9 cellular contexts compared by ENCODE assay signal in genomic region chr20:62360854-62361798, GRCh38. TPM values are rescaled to one million over a fixed set of nuclear protein-coding genes. Genes with fewer than 3 reads are reported as not detected.
A peak's percentile ranks its signal among the peaks of the same experiment; 100 is the strongest.
DNase-seq lines count a peak whose midpoint lies in the region; ATAC-seq and TF ChIP-seq lines count a peak whose summit lies in the region.
"Had no signal": no experiment of that assay in that cellular context is flagged by ENCODE, and none has a peak within 500 bp of the region (broad histone marks: within the 10 kb centered on the region; RNA-seq: fewer than 3 reads in every experiment).

No MANE protein-coding gene starts in this region.

- no peak overlapping the region for H2AFZ ChIP-seq in mammary epithelial cell (ENCODE audit: low read depth, low read length)

- peak overlapping the region; percentile 73 for H3K9ac ChIP-seq in HUES6 (ENCODE audit: low read length)
- H3K9ac ChIP-seq in mammary epithelial cell (ENCODE audit: insufficient read depth, low read length) = no peak overlapping the region
- peak overlapping the region in 1 of 2 donors; percentile 15 for H3K9ac ChIP-seq in stomach smooth muscle (ENCODE audit: low read length in 2 of 2)

- no peak for DNase-seq in mammary epithelial cell
- DNase-seq in left kidney (ENCODE audit: low read depth, low spot score) = peak; percentile 42
- no peak for DNase-seq in amygdala (lab: John Stamatoyannopoulos, UW)
- no peak for DNase-seq in activated effector memory CD4-positive, alpha-beta T cell treated with anti-CD3 and anti-CD28 coated beads, Interleukin-2, amount 50 U/mL, for 16 hours
- DNase-seq in nucleus accumbens (lab: John Stamatoyannopoulos, UW) = no peak
- DNase-seq: NCI-H510A had no signal

- in situ Hi-C loops in mammary epithelial cell (cut with MboI; ENCODE audit: low sequenced_read_pairs in 2 of 2) = no loop called here

- peaks cover 96% of the 10 kb centered on the region for H3K79me2 ChIP-seq in mammary epithelial cell (ENCODE audit: insufficient read depth, low read length)

- H3K4me1 ChIP-seq in HUES6 (ENCODE audit: control insufficient read depth, insufficient read depth, low read length) (peaks cover 88% of the 10 kb centered on the region), mammary epithelial cell (ENCODE audit: insufficient read depth, low read length) (peaks cover 88% of the 10 kb centered on the region), stomach smooth muscle (ENCODE audit: control insufficient read depth, insufficient read depth, low read length) (peaks cover 96% of the 10 kb centered on the region)

- H3K27ac ChIP-seq in HUES6 (ENCODE audit: low read depth, low read length) = peak overlapping the region; percentile 96
- no peak overlapping the region for H3K27ac ChIP-seq in mammary epithelial cell (ENCODE audit: insufficient read depth, low read depth, low read length)
- peak overlapping the region; percentile 87 for H3K27ac ChIP-seq in stomach smooth muscle (ENCODE audit: low read length)

- CTCF ChIA-PET in mammary epithelial cell (lab: Charles Lee; ENCODE audit: low non-redundant PET) = no interaction called here

- 71% methylated on average over 17 of the region's 25 CpGs for WGBS in mammary epithelial cell (ENCODE audit: low coverage, missing lambda C conversion rate)

- intact Hi-C loops in mammary epithelial cell (cut with micrococcal nuclease) = no loop called here

- H3K9me3 ChIP-seq in HUES6 (ENCODE audit: control insufficient read depth, insufficient read depth, low read depth, low read length) = no peaks in the 10 kb centered on the region
- H3K9me3 ChIP-seq in mammary epithelial cell (replicated peaks; ENCODE audit: insufficient read depth, low read length) = no peaks in the 10 kb centered on the region
- no peaks in the 10 kb centered on the region for H3K9me3 ChIP-seq in stomach smooth muscle (ENCODE audit: control insufficient read depth in 2 of 2, low read length in 2 of 2)

- H3K36me3 ChIP-seq in HUES6 (ENCODE audit: control insufficient read depth, insufficient read depth, low read length) = peaks cover 21% of the 10 kb centered on the region
- H3K36me3 ChIP-seq in mammary epithelial cell (ENCODE audit: insufficient read depth, low read length) = no peaks in the 10 kb centered on the region
- peaks cover 4% of the 10 kb centered on the region in 2 donors for H3K36me3 ChIP-seq in stomach smooth muscle (ENCODE audit: control insufficient read depth in 2 of 2, insufficient read depth in 2 of 2, low read length in 2 of 2)

- peak overlapping the region; percentile 23; the same call in 1 of the 2 replicates for H3K4me3 ChIP-seq in HUES6 (ENCODE audit: low read depth, low read length)
- no peak overlapping the region for H3K4me3 ChIP-seq in mammary epithelial cell (replicated peaks in 1 of 3; ENCODE audit: insufficient read depth in 1 of 3, low read depth in 2 of 3, low read length in 3 of 3)
- H3K4me3 ChIP-seq in stomach smooth muscle (ENCODE audit: low read length in 2 of 2) = peak overlapping the region in 1 of 2 donors; percentile 35

- no peak for ATAC-seq in HG02938 (IDR thresholded peaks at IDR 0.05; ENCODE audit: unreplicated experiment)

- H3K27me3 ChIP-seq in HUES6 (ENCODE audit: control insufficient read depth, insufficient read depth, low read length) (no peaks in the 10 kb centered on the region), mammary epithelial cell (ENCODE audit: insufficient read depth, low read length) (no peaks in the 10 kb centered on the region), stomach smooth muscle (ENCODE audit: control insufficient read depth in 1 of 2, insufficient read depth in 2 of 2, low read length in 2 of 2) (no peaks in the 10 kb centered on the region)

- H3K4me2 ChIP-seq in mammary epithelial cell (ENCODE audit: insufficient read depth, low read depth, low read length) = peak overlapping the region; percentile 35

- TF ChIP-seq CTCF in mammary epithelial cell (conservative IDR thresholded peaks at IDR 0.05 in 1 of 2, IDR thresholded peaks at IDR 0.05 in 1 of 2; ENCODE audit: extremely low read depth in 1 of 2, insufficient read depth in 1 of 2, low read depth in 1 of 2, low read length in 2 of 2) = no peak

- no TSS peak for BruUV-seq in mammary epithelial cell (replicated peaks; lab: Mats Ljungman, UMichigan)

- no peaks in the 10 kb centered on the region for H4K20me1 ChIP-seq in mammary epithelial cell (ENCODE audit: insufficient read depth, low read length)

- dilution Hi-C loops in mammary epithelial cell (cut with HindIII; ENCODE audit: low sequenced_read_pairs) = loop anchor here (5.0 kb wide), 1 partner anchor 34 kb away; no protein-coding TSS in a partner anchor

RNA-seq across cellular contexts. Expression of gene LAMA5, which starts 6.0 kb away (rescaled TPM):
- total RNA-seq in mammary epithelial cell = 100 to 1,000 TPM in 1 of 2 donors, 10 to 100 TPM in 1; 71.3 to 220 TPM
- polyA plus RNA-seq in mammary epithelial cell = 9.7 TPM
- 19.0 TPM for polyA minus RNA-seq in mammary epithelial cell

RNA-seq across cellular contexts. Expression of gene RPS21, which starts 25.8 kb away (rescaled TPM):
- total RNA-seq in mammary epithelial cell = 1,000 to 10,000 TPM in 1 of 2 donors, 100 to 1,000 TPM in 1; 894 to 1,553 TPM
- polyA plus RNA-seq in mammary epithelial cell = 3,470 TPM
- 261 TPM for polyA minus RNA-seq in mammary epithelial cell

RNA-seq across cellular contexts. Expression of gene CABLES2, which starts 46.0 kb away (rescaled TPM):
- total RNA-seq in mammary epithelial cell = 1 to 10 TPM; 2.3 to 4.4 TPM
- polyA plus RNA-seq in mammary epithelial cell = 4.7 TPM
- 12.8 TPM for polyA minus RNA-seq in mammary epithelial cell

RNA-seq across cellular contexts. Expression of gene ADRM1, which starts 58.3 kb away (rescaled TPM):
- total RNA-seq in mammary epithelial cell = 100 to 1,000 TPM; 139 to 140 TPM
- 133 TPM for polyA plus RNA-seq in mammary epithelial cell
- 64.7 TPM for polyA minus RNA-seq in mammary epithelial cell
